Comparison of ENCODE assay signal across 8 cellular contexts in the genomic region with DNA sequence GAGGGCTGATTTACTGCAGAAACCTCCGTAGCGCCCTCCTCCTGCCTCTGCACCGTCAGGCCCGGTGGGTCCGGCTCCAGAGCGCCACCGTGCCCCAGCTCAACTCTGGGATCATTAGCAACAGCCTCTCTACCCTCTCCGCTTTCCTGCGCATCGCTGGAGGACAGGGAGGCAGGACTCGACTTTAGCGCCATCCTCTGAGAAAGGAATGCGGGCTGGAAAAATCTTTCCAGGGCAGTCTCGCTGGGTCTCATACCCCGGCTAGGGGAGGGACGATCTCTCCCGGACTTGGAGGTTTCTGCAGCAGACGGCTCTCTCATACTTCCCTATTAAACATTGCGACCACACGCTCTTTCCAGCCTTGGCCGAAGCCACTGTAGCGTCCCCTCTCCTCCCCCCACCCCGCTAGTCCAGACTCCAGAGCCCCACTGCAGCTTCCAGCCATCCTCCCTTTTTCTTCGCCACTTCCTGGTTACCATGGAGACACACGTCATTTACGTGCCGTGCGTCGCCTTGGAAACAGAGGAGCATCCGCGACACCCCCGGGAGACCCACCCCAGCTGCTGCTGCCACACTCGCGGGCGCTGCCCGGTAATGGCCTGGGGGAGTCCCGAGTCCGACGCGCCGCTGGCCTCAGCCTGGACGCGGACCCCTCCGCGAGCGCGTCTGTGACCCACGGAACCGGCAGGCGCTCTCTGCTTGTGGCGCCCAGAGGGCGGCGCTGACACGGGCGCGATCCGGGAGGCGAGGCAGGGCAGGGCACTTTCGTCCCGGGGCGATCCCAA. TPM values are rescaled to one million over a fixed set of nuclear protein-coding genes. Genes with fewer than 3 reads are reported as not detected.
DNase-seq lines count a peak whose midpoint lies in the region; TF ChIP-seq lines count a peak whose summit lies in the region.

A gene (plus strand): TSS at position 554 of the 785 bp plus-strand sequence. CDS start 479 bp downstream, outside the sequence.

- H3K9ac ChIP-seq in HUES48 (ENCODE audit: low read depth, low read length): no peak within 1 kb of the TSS

- H3K27me3 ChIP-seq in HUES48 (ENCODE audit: control insufficient read depth, insufficient read depth, low read length) (peaks cover 80% of the 10 kb centered on the region), stomach (peaks cover 0 to 79% (median 29%) of the 10 kb centered on the region in 3 donors)

- no peak for TF ChIP-seq POLR2A in stomach (IDR thresholded peaks at IDR 0.05)

- H3K4me3 ChIP-seq in HUES48 (ENCODE audit: low read depth, low read length) (peak within 1 kb of the TSS; percentile 59), fibroblast of villous mesenchyme (ENCODE audit: low read depth, low read length) (peak within 1 kb of the TSS; percentile 76), stomach (peak within 1 kb of the TSS; percentile 53 to 82 (median 62))

- TF ChIP-seq EP300 in stomach (IDR thresholded peaks at IDR 0.05): no peak

- peak within 1 kb of the TSS; percentile 86 for H3K27ac Mint-ChIP-seq in nephron progenitor cell

- H3K36me3 Mint-ChIP-seq in nephron progenitor cell (ENCODE audit: low read depth): no peaks in the 10 kb centered on the region

- H3K4me1 ChIP-seq in HUES48 (ENCODE audit: control insufficient read depth, insufficient read depth, low read length): peaks cover 17% of the 10 kb centered on the region
- peaks cover 12 to 31% (median 24%) of the 10 kb centered on the region in 4 donors for H3K4me1 ChIP-seq in stomach

- no peaks in the 10 kb centered on the region for H3K9me3 Mint-ChIP-seq in nephron progenitor cell

- peak; percentile 28 for TF ChIP-seq CTCF in GM20000 (IDR thresholded peaks at IDR 0.05; ENCODE audit: extremely low read depth, missing control alignments)
- peak; percentile 43 for TF ChIP-seq CTCF in fibroblast of villous mesenchyme (IDR thresholded peaks at IDR 0.05; ENCODE audit: insufficient read depth, low read depth, low read length)
- TF ChIP-seq CTCF in nephron progenitor cell (IDR thresholded peaks at IDR 0.05): no peak
- peak in 1 of 7 experiments; percentile 20 for TF ChIP-seq CTCF in stomach (IDR thresholded peaks at IDR 0.05)

- H3K4me3 Mint-ChIP-seq in nephron progenitor cell: peak within 1 kb of the TSS; percentile 88

- H3K9me3 ChIP-seq in HUES48 (ENCODE audit: control insufficient read depth, insufficient read depth, low read length): no peaks in the 10 kb centered on the region
- H3K9me3 ChIP-seq in stomach: no peaks in the 10 kb centered on the region

- H3K4me1 Mint-ChIP-seq in nephron progenitor cell: peaks cover 54% of the 10 kb centered on the region

- H3K27me3 Mint-ChIP-seq in nephron progenitor cell (ENCODE audit: low read depth, poor library complexity): peaks cover 89% of the 10 kb centered on the region

- H3K27ac ChIP-seq in HUES48 (ENCODE audit: low read depth, low read length) (peak within 1 kb of the TSS; percentile 29), stomach (peak within 1 kb of the TSS in 4 of 5 donors; percentile 38 to 65 (median 49))

- DNase-seq in COLO668 (lab: John Stamatoyannopoulos, UW; ENCODE audit: unreplicated experiment) (peak; percentile 55), GM20000 (ENCODE audit: low spot score) (peak; percentile 83), RPMI7951 (ENCODE audit: low read depth) (peak; percentile 71), fibroblast of villous mesenchyme (ENCODE audit: low read depth) (peak; percentile 73), nephron progenitor cell (peak; percentile 68), stomach (peak; percentile 48)
- DNase-seq in activated effector memory CD4-positive, alpha-beta T cell treated with Interleukin-2 at 50 U/mL for 16 hours: peak; percentile 71

- intact Hi-C loops in stomach (cut with DNase I; ENCODE audit: low total_unique reads): no loop called here

- H3K36me3 ChIP-seq in HUES48 (ENCODE audit: control insufficient read depth, insufficient read depth, low read length): no peaks in the 10 kb centered on the region
- H3K36me3 ChIP-seq in stomach: no peaks in the 10 kb centered on the region

- WGBS in stomach, 5 donors: 0 to 3% (median 1%) methylated on average over 41 to 61 of the region's 61 CpGs

RNA-seq across cellular contexts. Expression of the gene that starts here (rescaled TPM):
- 0.20 and 0.24 TPM in 2 replicates for total RNA-seq in RPMI7951 (2014; rRNA removed; shearing (Covaris generic))
- total RNA-seq in fibroblast of villous mesenchyme (0.32 and 0.43 TPM in 2 replicates), stomach (under 1 TPM in 3 of 5 donors, not detected in 2; 0.29 to 0.89 (median 0.55) TPM)
- polyA plus RNA-seq in stomach: 1 to 10 TPM; 1.1 to 4.7 (median 1.3) TPM

Comparison
In these comparisons a context has a peak if more than half of its experiments do, and no peak if none do; other contexts are left out.
1. Peak in every context shown above with its lines: DNase-seq, H3K4me3 ChIP-seq and H3K27ac ChIP-seq.
2. Peak in DNase-seq in RPMI7951; RNA of the gene not detected or under 1 TPM.
3. Peak in DNase-seq and H3K4me3 ChIP-seq in fibroblast of villous mesenchyme; RNA of the gene not detected or under 1 TPM.